Comparison of ENCODE assay signal across 8 cellular contexts in genomic region chr15:101250931-101251829, GRCh38. TPM values are rescaled to one million over a fixed set of nuclear protein-coding genes. Genes with fewer than 3 reads are reported as not detected.
DNase-seq lines count a peak whose midpoint lies in the region; FAIRE-seq and TF ChIP-seq lines count a peak whose summit lies in the region.

No MANE protein-coding gene starts in this region.

- no peak overlapping the region for H2BK12ac ChIP-seq in neuronal stem cell (ENCODE audit: low read length)

- no peak overlapping the region for H4K91ac ChIP-seq in neuronal stem cell (ENCODE audit: low read depth, low read length, poor library complexity)

- H2BK120ac ChIP-seq in neuronal stem cell (ENCODE audit: low read depth, low read length) = no peak overlapping the region

- peaks cover 17% of the 10 kb centered on the region for H3K4me1 ChIP-seq in HEK293 (ENCODE audit: control insufficient read depth, insufficient read depth, low read length)
- H3K4me1 ChIP-seq in neuronal stem cell (ENCODE audit: control insufficient read depth in 2 of 2, insufficient read depth in 1 of 2, low read depth in 1 of 2, low read length in 2 of 2) = peaks cover 9 to 10% of the 10 kb centered on the region in 2 donors

- H2AK5ac ChIP-seq in neuronal stem cell (ENCODE audit: low read depth, low read length) = no peak overlapping the region

- H3K9me3 ChIP-seq in HEK293 (ENCODE audit: control insufficient read depth, insufficient read depth, low read depth, low read length) (no peaks in the 10 kb centered on the region), MG63 (no peaks in the 10 kb centered on the region), neuronal stem cell (replicated peaks in 1 of 2; ENCODE audit: control insufficient read depth in 2 of 2, insufficient read depth in 1 of 2, low read depth in 1 of 2, low read length in 2 of 2) (no peaks in the 10 kb centered on the region)

- H3K27me3 ChIP-seq in MG63 = no peaks in the 10 kb centered on the region
- H3K27me3 ChIP-seq in neuronal stem cell (ENCODE audit: control insufficient read depth in 3 of 3, insufficient read depth in 3 of 3, low read depth in 1 of 3, low read length in 3 of 3) = no peaks in the 10 kb centered on the region

- no peak overlapping the region for H3K4ac ChIP-seq in neuronal stem cell (ENCODE audit: low read length)

- H3K23ac ChIP-seq in neuronal stem cell (ENCODE audit: low read depth, low read length, poor library complexity) = peak overlapping the region; percentile 94

- peak overlapping the region; percentile 42 for H3K14ac ChIP-seq in neuronal stem cell (ENCODE audit: low read length)

- no peak overlapping the region for H2BK15ac ChIP-seq in neuronal stem cell (ENCODE audit: low read length)

- peak overlapping the region; percentile 85 for H3K4me3 ChIP-seq in HEK293 (ENCODE audit: low read depth, low read length)
- peak overlapping the region; percentile 75 for H3K4me3 ChIP-seq in MG63
- peak overlapping the region; percentile 91 for H3K4me3 ChIP-seq in fibroblast of pulmonary artery (replicated peaks; ENCODE audit: low read depth, low read length)
- peak overlapping the region; percentile 88 to 98 for H3K4me3 ChIP-seq in neuronal stem cell (ENCODE audit: low read length in 2 of 2)

- H3K36me3 ChIP-seq in HEK293 (ENCODE audit: control insufficient read depth in 2 of 2, insufficient read depth in 1 of 2, low read length in 2 of 2) (peaks cover 0 to 12% of the 10 kb centered on the region in 2 experiments; a peak in 1 of 3 replicates), MG63 (peaks cover 42% of the 10 kb centered on the region), neuronal stem cell (replicated peaks in 1 of 2; ENCODE audit: control insufficient read depth in 2 of 2, insufficient read depth in 2 of 2, low read length in 2 of 2) (peaks cover 2 to 27% of the 10 kb centered on the region in 2 donors)

- WGBS in neuronal stem cell (ENCODE audit: extremely low coverage in 2 of 2, insufficient read length in 2 of 2, insufficient replicate concordance in 1 of 2), 2 donors = no CpG with 5 or more reads among the region's 149 CpGs

- peak overlapping the region; percentile 86; the same call in 1 of the 2 replicates for H3K27ac ChIP-seq in HEK293 (ENCODE audit: extremely low read depth, low read depth, low read length)
- H3K27ac ChIP-seq in neuronal stem cell (replicated peaks; ENCODE audit: low read length) = no peak overlapping the region

- H2AFZ ChIP-seq in neuronal stem cell (ENCODE audit: low read length) = peak overlapping the region; percentile 91

- H2BK5ac ChIP-seq in neuronal stem cell (ENCODE audit: low read length) = no peak overlapping the region

- POLR2A ChIA-PET in HEK293 (lab: Yijun Ruan, JAX) = interaction anchor here (1.0 to 2.8 kb wide), 13 partner anchors 11 to 902 kb away, joined by 3 to 9 read pairs (median 4); partner anchors contain the start of genes ASB7 and LINS1

- H3K9ac ChIP-seq in neuronal stem cell (ENCODE audit: low read depth, low read length, poor library complexity) = peak overlapping the region; percentile 98

- H3K4me2 ChIP-seq in neuronal stem cell (ENCODE audit: insufficient read depth, low read length, poor library complexity, severe bottlenecking) = peak overlapping the region; percentile 82

- peak; percentile 78 for DNase-seq in NCI-H2227 (lab: John Stamatoyannopoulos, UW; ENCODE audit: unreplicated experiment)
- no peak for DNase-seq in NCI-H2227 treated with DMSO at 0.1 percent for 48 hours (lab: John Stamatoyannopoulos, UW)
- peak; percentile 58 for DNase-seq in MG63
- peak; percentile 50 for DNase-seq in activated T-cell treated with anti-CD3 and anti-CD28 coated beads, Interleukin-2, amount 50 U/mL, for 1 hour
- no peak for DNase-seq in fibroblast of pulmonary artery (ENCODE audit: low read depth)
- no peak for DNase-seq in neuronal stem cell (ENCODE audit: low spot score)
- no peak for DNase-seq in D721Med (ENCODE audit: insufficient read length, low spot score)

- no peak for FAIRE-seq in D721Med (lab: Jason Lieb, UNC)

- H4K8ac ChIP-seq in neuronal stem cell (ENCODE audit: low read depth, low read length) = no peak overlapping the region

- TF ChIP-seq CTCF in HEK293 (tag by site-specific recombination; IDR thresholded peaks at IDR 0.05) (no peak), fibroblast of pulmonary artery (IDR thresholded peaks at IDR 0.05; ENCODE audit: low read length, missing control alignments) (no peak), D721Med (IDR thresholded peaks at IDR 0.05; ENCODE audit: insufficient read depth, missing control alignments) (no peak)

- CTCF ChIA-PET in HEK293 (lab: Yijun Ruan, JAX) = interaction anchor here (0.7 to 12.5 kb wide), 7 partner anchors 133 to 326 kb away, joined by 3 to 223 read pairs (median 3); no protein-coding TSS in a partner anchor

- peaks cover 6% of the 10 kb centered on the region for H3K79me1 ChIP-seq in neuronal stem cell (ENCODE audit: low read depth, low read length)

- H3K18ac ChIP-seq in neuronal stem cell (ENCODE audit: low read length) = peak overlapping the region; percentile 91

TF ChIP-seq in HEK293, 187 proteins besides CTCF, POLR2A, EP300 and RAD21 (continues in another document):
- TF ChIP-seq ZNF76 (tag by site-specific recombination; IDR thresholded peaks at IDR 0.05; ENCODE audit: borderline replicate concordance, low read depth) (0 out of 2 replicates have a peak, but pooled peaks have one; percentile 51), ZNF639 (tag by site-specific recombination; IDR thresholded peaks at IDR 0.05) (no peak), ZNF202 (tag by site-specific recombination; IDR thresholded peaks at IDR 0.05; ENCODE audit: borderline replicate concordance) (no peak), ZBTB17 (tag by site-specific recombination; IDR thresholded peaks at IDR 0.05) (peak; percentile 31; the same call in 1 of the 2 replicates), ZBTB26 (tag by site-specific recombination; optimal IDR thresholded peaks at IDR 0.05) (peak; percentile 70), GLI2 (tag by site-specific recombination; IDR thresholded peaks at IDR 0.05; ENCODE audit: borderline replicate concordance, low read depth) (no peak), ZNF19 (tag by site-specific recombination; IDR thresholded peaks at IDR 0.05; ENCODE audit: low read depth) (no peak), ZNF335 (tag by site-specific recombination; conservative IDR thresholded peaks at IDR 0.05) (peak; percentile 76), ZBTB11 (tag by site-specific recombination; conservative IDR thresholded peaks at IDR 0.05; ENCODE audit: low read depth) (peak; percentile 69), IKZF3 (tag by site-specific recombination; IDR thresholded peaks at IDR 0.05) (0 out of 2 replicates have a peak, but pooled peaks have one; percentile 26), ZBTB8A (tag by site-specific recombination; IDR thresholded peaks at IDR 0.05) (peak; percentile 83), ZNF658 (tag by site-specific recombination; IDR thresholded peaks at IDR 0.05) (no peak)

RNA-seq across cellular contexts. Expression of gene CHSY1, which starts 0.7 kb away (rescaled TPM):
- 9.5 and 11.0 TPM in 2 replicates for total RNA-seq in MG63 (2014; rRNA removed; shearing (Covaris generic); ENCODE audit: low replicate concordance)
- 21.2 TPM for polyA plus RNA-seq in neuronal stem cell (2013, experiment 1 of 2)
- polyA plus RNA-seq in neuronal stem cell (2013, experiment 2 of 2) = 19.4 TPM

RNA-seq across cellular contexts. Expression of gene SELENOS, which starts 26.1 kb away (rescaled TPM):
- 131 and 133 TPM in 2 replicates for total RNA-seq in MG63 (2014; rRNA removed; shearing (Covaris generic); ENCODE audit: low replicate concordance)
- 27.7 TPM for polyA plus RNA-seq in neuronal stem cell (2013, experiment 1 of 2)
- polyA plus RNA-seq in neuronal stem cell (2013, experiment 2 of 2) = 28.7 TPM

RNA-seq across cellular contexts. Expression of gene SNRPA1, which starts 43.9 kb away (rescaled TPM):
- 134 and 190 TPM in 2 replicates for total RNA-seq in MG63 (2014; rRNA removed; shearing (Covaris generic); ENCODE audit: low replicate concordance)
- 125 TPM for polyA plus RNA-seq in neuronal stem cell (2013, experiment 1 of 2)
- 129 TPM for polyA plus RNA-seq in neuronal stem cell (2013, experiment 2 of 2)

Comparison
In these comparisons a context has a peak if more than half of its experiments do, and no peak if none do; other contexts are left out.
1. DNase-seq: peak in NCI-H2227 (single experiment), MG63 (single experiment) and activated T-cell treated with anti-CD3 and anti-CD28 coated beads, Interleukin-2, amount 50 U/mL, for 1 hour (single experiment); none in NCI-H2227 treated with DMSO at 0.1 percent for 48 hours (single experiment), fibroblast of pulmonary artery (single experiment), neuronal stem cell (single experiment) and D721Med (single experiment).
2. Peak in every context shown above with its lines, with median percentiles within 50 percentile points of each other: H3K4me3 ChIP-seq.